In the genomic region with DNA sequence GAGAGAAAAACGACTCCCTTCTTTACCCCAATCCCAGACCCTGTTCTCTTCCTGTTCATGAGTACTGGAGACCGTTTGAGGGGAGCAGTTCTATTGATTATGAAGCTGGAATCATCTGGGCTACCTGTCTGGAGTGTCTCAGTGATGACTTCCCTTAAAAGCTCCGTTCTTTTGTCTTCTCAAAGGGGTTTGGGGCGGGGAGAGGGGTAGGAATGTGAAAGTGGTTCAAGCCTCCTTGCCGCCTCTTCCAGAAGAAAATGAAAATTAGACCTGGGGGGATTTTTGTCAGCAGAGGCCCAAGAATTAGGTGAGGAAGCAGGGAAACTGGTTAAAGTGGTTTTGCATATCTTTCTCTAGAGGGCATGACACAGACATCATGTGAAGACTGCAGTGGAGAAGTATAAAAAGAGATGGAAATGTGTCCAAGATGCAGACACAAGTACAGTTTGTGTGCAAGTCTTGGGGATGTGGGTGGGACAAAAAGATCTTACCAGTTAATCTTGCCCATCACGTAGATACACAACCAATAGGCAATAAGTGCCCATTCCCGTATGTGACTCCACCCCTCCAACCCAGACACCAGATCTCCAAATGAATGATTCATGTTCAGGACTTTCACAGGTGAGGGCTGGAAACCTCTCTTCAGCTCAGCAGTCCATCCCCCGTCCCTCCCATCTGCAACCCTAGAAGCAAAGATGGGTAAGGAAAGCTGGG, we compare ENCODE assay signal across 8 cellular contexts. TPM values are rescaled to one million over a fixed set of nuclear protein-coding genes. Genes with fewer than 3 reads are reported as not detected.
A peak's percentile ranks its signal among the peaks of the same experiment; 100 is the strongest.
DNase-seq lines count a peak whose midpoint lies in the region; ATAC-seq, FAIRE-seq and TF ChIP-seq lines count a peak whose summit lies in the region.

No MANE protein-coding gene starts in this region.

- DNase-seq in AG08396 (ENCODE audit: low spot score) (peak; percentile 43), HEK293T (ENCODE audit: extremely low spot score) (no peak), fibroblast of villous mesenchyme (ENCODE audit: low read depth) (peak; percentile 42), renal cortical epithelial cell (ENCODE audit: low read depth) (peak; percentile 80), NCI-H524 (lab: John Stamatoyannopoulos, UW) (no peak), putamen (ENCODE audit: low spot score) (no peak)

- no peak for TF ChIP-seq CTCF in fibroblast of villous mesenchyme (IDR thresholded peaks at IDR 0.05; ENCODE audit: insufficient read depth, low read depth, low read length)

- ATAC-seq in HG02623 (IDR thresholded peaks at IDR 0.05; ENCODE audit: unreplicated experiment) = no peak

- POLR2A ChIA-PET in HEK293T (lab: Yijun Ruan, JAX) = interaction anchor here (0.7 to 11.1 kb wide), 3 partner anchors 9 to 50 kb away, joined by 3 to 133 read pairs (median 8); a partner anchor contains a TSS

- peak; percentile 92 for FAIRE-seq in TTC549 (lab: Jason Lieb, UNC)

- CTCF ChIA-PET in HEK293T (lab: Yijun Ruan, JAX) = no interaction called here

- H3K4me3 ChIP-seq in fibroblast of villous mesenchyme (ENCODE audit: low read depth, low read length) = peak overlapping the region; percentile 76

TF ChIP-seq in HEK293T, 16 proteins besides CTCF, POLR2A, EP300 and RAD21:
- no peak for TF ChIP-seq CTBP1 (IDR thresholded peaks at IDR 0.05; ENCODE audit: borderline replicate concordance)
- TF ChIP-seq, protein P1, sequence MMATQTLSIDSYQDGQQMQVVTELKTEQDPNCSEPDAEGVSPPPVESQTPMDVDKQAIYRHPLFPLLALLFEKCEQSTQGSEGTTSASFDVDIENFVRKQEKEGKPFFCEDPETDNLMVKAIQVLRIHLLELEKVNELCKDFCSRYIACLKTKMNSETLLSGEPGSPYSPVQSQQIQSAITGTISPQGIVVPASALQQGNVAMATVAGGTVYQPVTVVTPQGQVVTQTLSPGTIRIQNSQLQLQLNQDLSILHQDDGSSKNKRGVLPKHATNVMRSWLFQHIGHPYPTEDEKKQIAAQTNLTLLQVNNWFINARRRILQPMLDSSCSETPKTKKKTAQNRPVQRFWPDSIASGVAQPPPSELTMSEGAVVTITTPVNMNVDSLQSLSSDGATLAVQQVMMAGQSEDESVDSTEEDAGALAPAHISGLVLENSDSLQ (IDR thresholded peaks at IDR 0.05) = 0 out of 2 replicates have a peak, but pooled peaks have one; percentile 29

RNA-seq across cellular contexts. Expression of gene MTMR11, which starts 0.5 kb away (rescaled TPM):
- total RNA-seq in fibroblast of villous mesenchyme = 7.8 and 8.4 TPM in 2 replicates
- total RNA-seq in renal cortical epithelial cell = 5.6 and 7.3 TPM in 2 replicates

RNA-seq across cellular contexts. Expression of gene SF3B4, which starts 9.5 kb away (rescaled TPM):
- total RNA-seq in fibroblast of villous mesenchyme (13.5 and 16.4 TPM in 2 replicates), renal cortical epithelial cell (10.2 and 20.0 TPM in 2 replicates)

RNA-seq across cellular contexts. Expression of gene SV2A, which starts 19.5 kb away (rescaled TPM):
- total RNA-seq in fibroblast of villous mesenchyme = 19.4 and 25.8 TPM in 2 replicates
- total RNA-seq in renal cortical epithelial cell = 1.6 and 1.7 TPM in 2 replicates

RNA-seq across cellular contexts. Expression of gene BOLA1, which starts 37.8 kb away (rescaled TPM):
- 6.5 and 9.0 TPM in 2 replicates for total RNA-seq in fibroblast of villous mesenchyme
- 9.7 and 11.0 TPM in 2 replicates for total RNA-seq in renal cortical epithelial cell

Comparison
In these comparisons a context has a peak if more than half of its experiments do, and no peak if none do; other contexts are left out.
1. DNase-seq: peak in AG08396 (single experiment), fibroblast of villous mesenchyme (single experiment) and renal cortical epithelial cell (single experiment); none in HEK293T (single experiment), NCI-H524 (0 of 2) and putamen (single experiment).